ENCODE assay signal across 26 cellular contexts in genomic region chr1:63945943-63946342, GRCh38.
"Had no signal": no experiment of that assay in that cellular context is flagged by ENCODE, and none has a peak within 500 bp of the region (broad histone marks: within the 10 kb centered on the region; RNA-seq: fewer than 3 reads in every experiment).

No MANE protein-coding gene starts in this region.

- H3K4me1 Mint-ChIP-seq: immature natural killer cell; naive thymus-derived CD4-positive, alpha-beta T cell; stimulated activated memory B cell treated with anti-CD40 and anti-IgM and Interleukin-4, amounts not matched to agents 10 μg/mL and 1 μg/mL and 100 μg/mL, for 72 hours; stimulated activated naive CD8-positive, alpha-beta T cell treated with anti-CD3 and anti-CD28 coated beads, Interleukin-15, amount 100 ng/mL, for 72 hours had no signal

- ATAC-seq: lower lobe of right lung; mucosa of descending colon; naive thymus-derived CD4-positive, alpha-beta T cell; natural killer cell treated with Interleukin-12 subunit alpha and Interleukin-12 subunit beta and Interleukin-15 and Interleukin-18, amount 100 ng/mL, for 72 hours; right lobe of liver; stimulated activated memory B cell treated with anti-CD40 and anti-IgM and Interleukin-4, amounts not matched to agents 10 μg/mL and 1 μg/mL and 100 μg/mL, for 72 hours; stimulated activated naive CD8-positive, alpha-beta T cell treated with anti-CD3 and anti-CD28 coated beads, Interleukin-15, amount 100 ng/mL, for 72 hours had no signal

- H3K36me3 ChIP-seq: lower lobe of right lung, right lobe of liver, tibial nerve, vagina had no signal

- H3K4me3 ChIP-seq: lower lobe of right lung, mucosa of descending colon, psoas muscle, right lobe of liver, smooth muscle cell, tibial nerve, vagina had no signal

- H3K9me3 ChIP-seq: lower lobe of right lung, mucosa of descending colon, psoas muscle, right lobe of liver, tibial nerve, vagina had no signal

- H3K36me3 Mint-ChIP-seq: immature natural killer cell; naive thymus-derived CD4-positive, alpha-beta T cell; natural killer cell treated with Interleukin-12 subunit alpha and Interleukin-12 subunit beta and Interleukin-15 and Interleukin-18, amount 100 ng/mL, for 72 hours; stimulated activated memory B cell treated with anti-CD40 and anti-IgM and Interleukin-4, amounts not matched to agents 10 μg/mL and 1 μg/mL and 100 μg/mL, for 72 hours; type B pancreatic cell had no signal

- H3K27ac Mint-ChIP-seq: immature natural killer cell; naive thymus-derived CD4-positive, alpha-beta T cell; natural killer cell treated with Interleukin-12 subunit alpha and Interleukin-12 subunit beta and Interleukin-15 and Interleukin-18, amount 100 ng/mL, for 72 hours; stimulated activated memory B cell treated with anti-CD40 and anti-IgM and Interleukin-4, amounts not matched to agents 10 μg/mL and 1 μg/mL and 100 μg/mL, for 72 hours; type B pancreatic cell had no signal

- DNase-seq: hypothalamus; immature natural killer cell; kidney; lower lobe of right lung; mesendoderm; midbrain; mucosa of descending colon; naive thymus-derived CD4-positive, alpha-beta T cell; nucleus accumbens; psoas muscle; right lobe of liver; stimulated activated CD4-positive, alpha-beta T cell treated with anti-CD3 and anti-CD28 coated beads, Interleukin-1b, Interleukin-23, amount 100 ng/mL, for 48 hours; stimulated activated CD4-positive, alpha-beta T cell treated with anti-CD3 and anti-CD28 coated beads, Interleukin-2, amount 100 ng/mL, for 48 hours; stimulated activated CD4-positive, alpha-beta T cell treated with anti-CD3 and anti-CD28 coated beads, Interleukin-4, amount 100 ng/mL, for 4 hours; stimulated activated CD8-positive, alpha-beta memory T cell treated with anti-CD3 and anti-CD28 coated beads, Interleukin-4, amount 100 ng/mL, for 48 hours; stimulated activated naive CD4-positive, alpha-beta T cell treated with Interleukin-2 at 50 U/mL for 16 hours; stimulated activated naive CD8-positive, alpha-beta T cell treated with anti-CD3 and anti-CD28 coated beads, Interleukin-15, amount 100 ng/mL, for 72 hours; substantia nigra had no signal

- H3K27me3 ChIP-seq: right lobe of liver, tibial nerve, vagina had no signal

- H3K4me3 Mint-ChIP-seq: immature natural killer cell; naive thymus-derived CD4-positive, alpha-beta T cell; natural killer cell treated with Interleukin-12 subunit alpha and Interleukin-12 subunit beta and Interleukin-15 and Interleukin-18, amount 100 ng/mL, for 72 hours; neural crest cell; stimulated activated memory B cell treated with anti-CD40 and anti-IgM and Interleukin-4, amounts not matched to agents 10 μg/mL and 1 μg/mL and 100 μg/mL, for 72 hours; stimulated activated naive CD8-positive, alpha-beta T cell treated with anti-CD3 and anti-CD28 coated beads, Interleukin-15, amount 100 ng/mL, for 72 hours; type B pancreatic cell had no signal

- H3K9me3 Mint-ChIP-seq: immature natural killer cell; naive thymus-derived CD4-positive, alpha-beta T cell; natural killer cell treated with Interleukin-12 subunit alpha and Interleukin-12 subunit beta and Interleukin-15 and Interleukin-18, amount 100 ng/mL, for 72 hours; neural crest cell; stimulated activated memory B cell treated with anti-CD40 and anti-IgM and Interleukin-4, amounts not matched to agents 10 μg/mL and 1 μg/mL and 100 μg/mL, for 72 hours; stimulated activated naive CD8-positive, alpha-beta T cell treated with anti-CD3 and anti-CD28 coated beads, Interleukin-15, amount 100 ng/mL, for 72 hours; type B pancreatic cell had no signal

- H3K27me3 Mint-ChIP-seq: type B pancreatic cell had no signal

- H3K27ac ChIP-seq: lower lobe of right lung, parathyroid adenoma, right lobe of liver, tibial nerve, vagina had no signal

- H3K4me1 ChIP-seq: right lobe of liver had no signal
